Comparison of ENCODE assay signal across 8 cellular contexts in genomic region chr17:7204335-7204734, GRCh38. TPM values are rescaled to one million over a fixed set of nuclear protein-coding genes. Genes with fewer than 3 reads are reported as not detected.
A peak's percentile ranks its signal among the peaks of the same experiment; 100 is the strongest.
DNase-seq lines count a peak whose midpoint lies in the region; ATAC-seq and TF ChIP-seq lines count a peak whose summit lies in the region.

No MANE protein-coding gene starts in this region.

- no peak for DNase-seq in GM12865 (ENCODE audit: low read depth)
- peak in 4 of 34 experiments; percentile 10 to 35 (median 17) for DNase-seq in T-cell
- no peak for DNase-seq in fibroblast of pulmonary artery (ENCODE audit: low read depth)
- peak; percentile 62 for DNase-seq in retina
- DNase-seq in medulla oblongata (ENCODE audit: extremely low spot score) = no peak
- DNase-seq in DMS114 treated with DMSO at 0.1 percent for 48 hours (lab: John Stamatoyannopoulos, UW; ENCODE audit: unreplicated experiment) = no peak
- DNase-seq in globus pallidus (ENCODE audit: low spot score) = no peak

- peak overlapping the region; percentile 41 for H3K4me3 ChIP-seq in GM12865 (ENCODE audit: low read depth, low read length)
- peak overlapping the region; percentile 52 for H3K4me3 ChIP-seq in fibroblast of pulmonary artery (replicated peaks; ENCODE audit: low read depth, low read length)

- peak in 2 of 4 experiments; percentile 6 to 8 for ATAC-seq in T-cell (replicated peaks in 1 of 4)
- no peak for ATAC-seq in HG03439 (IDR thresholded peaks at IDR 0.05; ENCODE audit: unreplicated experiment)

- POLR2A ChIA-PET in T-cell (lab: Charles Lee) = interaction anchor here in 1 of 2 donors (0.5 to 0.7 kb wide), 2 partner anchors 20 to 111 kb away, joined by 3 to 4 read pairs; no protein-coding TSS in a partner anchor

- H3K36me3 Mint-ChIP-seq in T-cell = peaks cover 3% of the 10 kb centered on the region

- H3K9me3 Mint-ChIP-seq in T-cell = no peaks in the 10 kb centered on the region

- H3K4me1 Mint-ChIP-seq in T-cell = peaks cover 24 to 39% (median 35%) of the 10 kb centered on the region in 3 donors

- H3K4me3 Mint-ChIP-seq in T-cell = peak overlapping the region; percentile 74 to 85 (median 80)

- no peaks in the 10 kb centered on the region for H3K27me3 Mint-ChIP-seq in T-cell

- CTCF ChIA-PET in T-cell (lab: Charles Lee) = interaction anchor here (0.5 to 0.6 kb wide), 3 partner anchors 12 to 352 kb away, joined by 3 to 9 read pairs (median 3); no protein-coding TSS in a partner anchor

- no peak for TF ChIP-seq CTCF in GM12865 (IDR thresholded peaks at IDR 0.05; ENCODE audit: insufficient read depth, low read depth, low read length, missing control alignments)
- no peak for TF ChIP-seq CTCF in fibroblast of pulmonary artery (IDR thresholded peaks at IDR 0.05; ENCODE audit: low read length, missing control alignments)

- H3K27ac Mint-ChIP-seq in T-cell = peak overlapping the region; percentile 86 to 93

RNA-seq across cellular contexts. Expression of gene DLG4, which starts 15.3 kb away (rescaled TPM):
- total RNA-seq in T-cell = 10 to 100 TPM in 2 of 5 donors, 1 to 10 TPM in 3; 8.1 to 13.6 (median 9.3) TPM

RNA-seq across cellular contexts. Expression of gene ACADVL, which starts 15.4 kb away (rescaled TPM):
- 100 to 1,000 TPM; 275 to 424 (median 385) TPM for total RNA-seq in T-cell

RNA-seq across cellular contexts. Expression of gene ASGR1, which starts 25.2 kb away (rescaled TPM):
- 1 to 10 TPM in 2 of 5 donors, under 1 TPM in 3; 0.60 to 1.8 (median 0.82) TPM for total RNA-seq in T-cell

RNA-seq across cellular contexts. Expression of gene DVL2, which starts 30.0 kb away (rescaled TPM):
- 10 to 100 TPM; 48.2 to 76.3 (median 70.4) TPM for total RNA-seq in T-cell

RNA-seq across cellular contexts. Expression of gene PHF23, which starts 34.9 kb away (rescaled TPM):
- 10 to 100 TPM; 13.3 to 51.6 (median 43.5) TPM for total RNA-seq in T-cell
